Comparison of ENCODE assay signal across 8 cellular contexts in genomic region chr4:106315476-106315967, GRCh38. TPM values are rescaled to one million over a fixed set of nuclear protein-coding genes. Genes with fewer than 3 reads are reported as not detected.
DNase-seq lines count a peak whose midpoint lies in the region; ATAC-seq and TF ChIP-seq lines count a peak whose summit lies in the region.

No MANE protein-coding gene starts in this region.

- H3K27ac ChIP-seq in esophagus muscularis mucosa (replicated peaks in 1 of 4) (peak overlapping the region; percentile 89 to 93 (median 92)), osteoblast (ENCODE audit: low read depth, low read length) (peak overlapping the region; percentile 98)

- DNase-seq in EL (peak; percentile 52), T-helper 17 cell (peak in 1 of 3 donors; percentile 10), esophagus muscularis mucosa (ENCODE audit: extremely low spot score) (no peak), osteoblast (ENCODE audit: insufficient read length, low spot score, missing footprints) (no peak), SK-N-DZ (ENCODE audit: low spot score) (no peak), mucosa of gallbladder (ENCODE audit: low spot score) (no peak)

- no peaks in the 10 kb centered on the region for H3K9me3 ChIP-seq in T-helper 17 cell (ENCODE audit: control insufficient read depth, low read length, poor library complexity, severe bottlenecking)
- H3K9me3 ChIP-seq in esophagus muscularis mucosa: no peaks in the 10 kb centered on the region
- H3K9me3 ChIP-seq in osteoblast (ENCODE audit: low read depth, low read length): no peaks in the 10 kb centered on the region

- no peaks in the 10 kb centered on the region for H4K20me1 ChIP-seq in osteoblast (ENCODE audit: insufficient read depth, low read length)

- H3K4me2 ChIP-seq in osteoblast (ENCODE audit: insufficient read depth, low read length): peak overlapping the region; percentile 95

- 0% methylated on average over 7 of the region's 13 CpGs for WGBS in esophagus muscularis mucosa

- H3K27me3 Mint-ChIP-seq in T-helper 17 cell: no peaks in the 10 kb centered on the region

- H3K27me3 ChIP-seq in esophagus muscularis mucosa: no peaks in the 10 kb centered on the region
- no peaks in the 10 kb centered on the region for H3K27me3 ChIP-seq in osteoblast (ENCODE audit: insufficient read depth, low read length)

- H2AFZ ChIP-seq in osteoblast (ENCODE audit: low read length): peak overlapping the region; percentile 92

- H3K4me1 ChIP-seq in esophagus muscularis mucosa: peaks cover 20 to 47% (median 40%) of the 10 kb centered on the region in 4 donors
- H3K4me1 ChIP-seq in osteoblast (ENCODE audit: insufficient read depth, low read length): peaks cover 56% of the 10 kb centered on the region

- peaks cover 85% of the 10 kb centered on the region for H3K79me2 ChIP-seq in osteoblast (ENCODE audit: insufficient read depth, low read length)

- no peak overlapping the region for H3K27ac Mint-ChIP-seq in T-helper 17 cell

- TF ChIP-seq CTCF in esophagus muscularis mucosa (IDR thresholded peaks at IDR 0.05) (no peak), osteoblast (IDR thresholded peaks at IDR 0.05; ENCODE audit: extremely low read depth, low read depth, low read length) (no peak)

- H3K4me3 Mint-ChIP-seq in T-helper 17 cell: no peak overlapping the region

- H3K4me3 ChIP-seq in esophagus muscularis mucosa (peak overlapping the region; percentile 71 to 85 (median 82)), osteoblast (ENCODE audit: insufficient read depth, low read length) (peak overlapping the region; percentile 88)

- no peaks in the 10 kb centered on the region for H3K36me3 Mint-ChIP-seq in T-helper 17 cell (ENCODE audit: low read depth)

- peaks cover 20% of the 10 kb centered on the region for H3K4me1 Mint-ChIP-seq in T-helper 17 cell

- no peak for TF ChIP-seq POLR2A in esophagus muscularis mucosa (IDR thresholded peaks at IDR 0.05; ENCODE audit: low read depth)

- no peak for TF ChIP-seq EP300 in esophagus muscularis mucosa (IDR thresholded peaks at IDR 0.05)

- intact Hi-C loops in esophagus muscularis mucosa (cut with DNase I): loop anchor here (10.0 kb wide), 1 partner anchor 1171 kb away; the partner anchor contains the start of gene TET2

- peaks cover 0 to 1% (median under 1%) of the 10 kb centered on the region in 4 donors for H3K36me3 ChIP-seq in esophagus muscularis mucosa
- peaks cover 2% of the 10 kb centered on the region for H3K36me3 ChIP-seq in osteoblast (ENCODE audit: insufficient read depth, low read length)

- ATAC-seq in GM19467 (IDR thresholded peaks at IDR 0.05; ENCODE audit: unreplicated experiment) (peak; percentile 17), HG03558 (IDR thresholded peaks at IDR 0.05; ENCODE audit: extremely low read depth, unreplicated experiment) (peak; percentile 9), T-helper 17 cell (peak; percentile 29)

RNA-seq across cellular contexts. Expression of gene TBCK, which starts 0.5 kb away (rescaled TPM):
- 10 to 100 TPM; 41.6 to 43.2 TPM for total RNA-seq in T-helper 17 cell
- total RNA-seq in esophagus muscularis mucosa: 10 to 100 TPM; 22.7 to 28.7 (median 27.3) TPM
- 65.1 and 68.8 TPM in 2 replicates for total RNA-seq in osteoblast
- 13.8 and 17.3 TPM in 2 replicates for polyA plus RNA-seq in SK-N-DZ (2014; cell fraction: cytosol; rRNA removed)
- 49.0 and 55.6 TPM in 2 replicates for polyA plus RNA-seq in SK-N-DZ (2014; cell fraction: nucleus; rRNA removed)
- 70.6 TPM for total RNA-seq in mucosa of gallbladder

RNA-seq across cellular contexts. Expression of gene AIMP1, which starts 0.8 kb away (rescaled TPM):
- total RNA-seq in T-helper 17 cell (10 to 100 TPM; 41.2 to 51.6 TPM), esophagus muscularis mucosa (10 to 100 TPM; 19.1 to 29.9 (median 25.7) TPM), osteoblast (27.9 and 28.6 TPM in 2 replicates), mucosa of gallbladder (46.0 TPM)
- polyA plus RNA-seq in SK-N-DZ (2014; cell fraction: cytosol; rRNA removed): 36.0 and 37.7 TPM in 2 replicates
- 16.1 and 22.2 TPM in 2 replicates for polyA plus RNA-seq in SK-N-DZ (2014; cell fraction: nucleus; rRNA removed)

RNA-seq across cellular contexts. Expression of gene GIMD1, which starts 53.1 kb away (rescaled TPM):
- not detected for total RNA-seq in T-helper 17 cell
- not detected for total RNA-seq in esophagus muscularis mucosa
- not detected in 2 replicates for total RNA-seq in osteoblast
- not detected in 2 replicates for polyA plus RNA-seq in SK-N-DZ (2014; cell fraction: cytosol; rRNA removed)
- not detected in 2 replicates for polyA plus RNA-seq in SK-N-DZ (2014; cell fraction: nucleus; rRNA removed)
- 34.1 TPM for total RNA-seq in mucosa of gallbladder

Comparison
In these comparisons a context has a peak if more than half of its experiments do, and no peak if none do; other contexts are left out.
1. RNA of gene GIMD1, which starts 53.1 kb away (total RNA-seq): 34.1 TPM in mucosa of gallbladder (single experiment); not detected in T-helper 17 cell, not detected in esophagus muscularis mucosa and not detected in osteoblast; every median in the first group is over 10 times any median in the second.
2. Peak in every context shown above with its lines, with median percentiles within 50 percentile points of each other: ATAC-seq.